Comparison of ENCODE assay signal across 25 cellular contexts in genomic region chr5:13932006-13932405, GRCh38. TPM values are rescaled to one million over a fixed set of nuclear protein-coding genes. Genes with fewer than 3 reads are reported as not detected.
DNase-seq lines count a peak whose midpoint lies in the region; ATAC-seq and TF ChIP-seq lines count a peak whose summit lies in the region.
"Had no signal": no experiment of that assay in that cellular context is flagged by ENCODE, and none has a peak within 500 bp of the region (broad histone marks: within the 10 kb centered on the region; RNA-seq: fewer than 3 reads in every experiment).

No MANE protein-coding gene starts in this region.

- DNase-seq in mammary epithelial cell: no peak
- no peak for DNase-seq in MCF 10A (ENCODE audit: unreplicated experiment)
- no peak for DNase-seq in RWPE2 (ENCODE audit: low spot score)
- DNase-seq in epithelial cell of prostate (ENCODE audit: low read depth, low spot score): no peak
- no peak for DNase-seq in NCI-H226
- DNase-seq in foreskin melanocyte: no peak
- DNase-seq: Calu3; GOT3; HFFc6; Kasumi-1; MV-4-11; NCI-H1105; NCI-H1436 treated with DMSO at 0.1 percent for 48 hours; NCI-H2029; NCI-H2227 treated with DMSO at 0.1 percent for 48 hours; NCI-H510A; NCI-H82; NK-92 treated with Interleukin-12 subunit alpha and Interleukin-12 subunit beta, amount 100 ng/mL, for 24 hours; PC-9; Right ventricle myocardium superior had no signal

- no peaks in the 10 kb centered on the region for H4K20me1 ChIP-seq in mammary epithelial cell (ENCODE audit: insufficient read depth, low read length)

- in situ Hi-C loops in mammary epithelial cell (cut with MboI; ENCODE audit: low sequenced_read_pairs in 2 of 2): loop anchor here in 1 of 2 donors (25.0 kb wide), 1 partner anchor 445 kb away; no protein-coding TSS in a partner anchor

- peak overlapping the region; percentile 63 for H3K27ac ChIP-seq in mammary epithelial cell (ENCODE audit: insufficient read depth, low read depth, low read length)
- H3K27ac ChIP-seq in RWPE2 (ENCODE audit: poor library complexity, severe bottlenecking): peak overlapping the region; percentile 74
- peak overlapping the region; percentile 70 for H3K27ac ChIP-seq in epithelial cell of prostate
- H3K27ac ChIP-seq: PC-9, SJSA1 had no signal

- POLR2A ChIA-PET in MCF 10A (lab: Yijun Ruan, JAX): no interaction called here

- dilution Hi-C loops in mammary epithelial cell (cut with HindIII; ENCODE audit: low sequenced_read_pairs): no loop called here

- no peak for ATAC-seq in RWPE2 (ENCODE audit: low read depth)
- no peak for ATAC-seq in HG02798 (IDR thresholded peaks at IDR 0.05; ENCODE audit: poor library complexity, unreplicated experiment)
- ATAC-seq: GM12878, K562 had no signal

- peak overlapping the region; percentile 45 for H2AFZ ChIP-seq in mammary epithelial cell (ENCODE audit: low read depth, low read length)
- H2AFZ ChIP-seq: PC-9 had no signal

- H3K4me1 ChIP-seq in mammary epithelial cell (ENCODE audit: insufficient read depth, low read length) (peaks cover 30% of the 10 kb centered on the region), RWPE2 (ENCODE audit: insufficient read depth, poor library complexity, severe bottlenecking) (peaks cover 15% of the 10 kb centered on the region)
- H3K4me1 ChIP-seq: HAP-1, SJSA1 had no signal

- H3K9me3 ChIP-seq in mammary epithelial cell (replicated peaks; ENCODE audit: insufficient read depth, low read length): peaks cover 5% of the 10 kb centered on the region
- peaks cover 4% of the 10 kb centered on the region for H3K9me3 ChIP-seq in RWPE2 (ENCODE audit: severe bottlenecking)
- H3K9me3 ChIP-seq: HAP-1, SJSA1 had no signal

- H3K27ac Mint-ChIP-seq in MCF 10A (ENCODE audit: low read depth, unreplicated experiment): no peak overlapping the region
- H3K27ac Mint-ChIP-seq: HFFc6 had no signal

- H3K9ac ChIP-seq in mammary epithelial cell (ENCODE audit: insufficient read depth, low read length): peak overlapping the region; percentile 13

- H3K4me1 Mint-ChIP-seq in MCF 10A (ENCODE audit: insufficient read depth, unreplicated experiment): peaks cover 9% of the 10 kb centered on the region

- H3K27me3 ChIP-seq in mammary epithelial cell (ENCODE audit: insufficient read depth, low read length) (no peaks in the 10 kb centered on the region), RWPE2 (ENCODE audit: insufficient read depth, poor library complexity, severe bottlenecking) (no peaks in the 10 kb centered on the region)
- H3K27me3 ChIP-seq: SJSA1 had no signal

- no peaks in the 10 kb centered on the region for H3K79me2 ChIP-seq in mammary epithelial cell (ENCODE audit: insufficient read depth, low read length)

- H3K36me3 Mint-ChIP-seq in MCF 10A (ENCODE audit: insufficient read depth, unreplicated experiment): no peaks in the 10 kb centered on the region

- TF ChIP-seq CTCF in mammary epithelial cell (conservative IDR thresholded peaks at IDR 0.05 in 1 of 2, IDR thresholded peaks at IDR 0.05 in 1 of 2; ENCODE audit: extremely low read depth in 1 of 2, insufficient read depth in 1 of 2, low read depth in 1 of 2, low read length in 2 of 2) (no peak), MCF 10A (IDR thresholded peaks at IDR 0.05; ENCODE audit: unreplicated experiment) (no peak), RWPE2 (IDR thresholded peaks at IDR 0.05; ENCODE audit: poor library complexity, severe bottlenecking) (no peak)

- peak overlapping the region; percentile 64 for H3K4me2 ChIP-seq in mammary epithelial cell (ENCODE audit: insufficient read depth, low read depth, low read length)
- H3K4me2 ChIP-seq: PC-9 had no signal

- no peaks in the 10 kb centered on the region for H3K9me3 Mint-ChIP-seq in MCF 10A (ENCODE audit: unreplicated experiment)

- no peaks in the 10 kb centered on the region for H3K36me3 ChIP-seq in mammary epithelial cell (ENCODE audit: insufficient read depth, low read length)
- H3K36me3 ChIP-seq in RWPE2 (ENCODE audit: low read depth): no peaks in the 10 kb centered on the region
- H3K36me3 ChIP-seq: HAP-1, SJSA1 had no signal

- CTCF ChIA-PET in mammary epithelial cell (lab: Charles Lee; ENCODE audit: low non-redundant PET) (no interaction called here), MCF 10A (lab: Yijun Ruan, JAX) (interaction anchor here (0.6 kb wide), 1 partner anchor 1036 kb away, joined by 5 read pairs; no protein-coding TSS in a partner anchor)

- no TSS peak for BruUV-seq in mammary epithelial cell (replicated peaks; lab: Mats Ljungman, UMichigan)
- BruUV-seq in MCF 10A (replicated peaks; lab: Mats Ljungman, UMichigan): no TSS peak

- intact Hi-C loops in mammary epithelial cell (cut with micrococcal nuclease): no loop called here
- intact Hi-C loops in MCF 10A (cut with micrococcal nuclease): no loop called here

- H3K4me3 Mint-ChIP-seq in MCF 10A (ENCODE audit: unreplicated experiment): no peak overlapping the region
- H3K4me3 Mint-ChIP-seq: HFFc6 had no signal

- no peaks in the 10 kb centered on the region for H3K27me3 Mint-ChIP-seq in MCF 10A (ENCODE audit: insufficient read depth, unreplicated experiment)

- H3K4me3 ChIP-seq in mammary epithelial cell (replicated peaks in 1 of 3; ENCODE audit: insufficient read depth in 1 of 3, low read depth in 2 of 3, low read length in 3 of 3) (no peak overlapping the region), RWPE2 (ENCODE audit: severe bottlenecking) (no peak overlapping the region)
- H3K4me3 ChIP-seq: GM12878, HAP-1, K562, PC-9, SJSA1 had no signal

RNA-seq across cellular contexts. Expression of gene DNAH5, which starts 12.5 kb away (rescaled TPM):
- total RNA-seq in mammary epithelial cell (1 to 10 TPM; 1.5 to 2.1 TPM), MCF 10A (2022) (0.05 and 0.07 TPM in 2 replicates)
- 0.67 TPM for polyA plus RNA-seq in mammary epithelial cell
- polyA minus RNA-seq in mammary epithelial cell: 2.0 TPM
- total RNA-seq: K562 had no signal
